8 cellular contexts compared by ENCODE assay signal in genomic region chr11:819943-820649, GRCh38. TPM values are rescaled to one million over a fixed set of nuclear protein-coding genes. Genes with fewer than 3 reads are reported as not detected.
A peak's percentile ranks its signal among the peaks of the same experiment; 100 is the strongest.
DNase-seq lines count a peak whose midpoint lies in the region; ATAC-seq and TF ChIP-seq lines count a peak whose summit lies in the region.

No MANE protein-coding gene starts in this region.

- H4K20me1 ChIP-seq in DND-41 (ENCODE audit: insufficient read depth, low read length), result peaks cover 32% of the 10 kb centered on the region

- peak overlapping the region; percentile 100 for H3K4me2 ChIP-seq in DND-41 (ENCODE audit: insufficient read depth, low read length)

- H2AFZ ChIP-seq in DND-41 (ENCODE audit: low read depth, low read length), result peak overlapping the region; percentile 58

- peak; percentile 74 for ATAC-seq in DND-41 (ENCODE audit: insufficient read depth, low read depth)
- ATAC-seq in GM21737 (IDR thresholded peaks at IDR 0.05; ENCODE audit: unreplicated experiment), result peak; percentile 51
- ATAC-seq in gastroesophageal sphincter, result peak; percentile 80

- H3K27ac ChIP-seq in DND-41 (ENCODE audit: low read length) (peak overlapping the region; percentile 76), KOPT-K1 (ENCODE audit: low read depth, low read length, poor library complexity, severe bottlenecking) (peak overlapping the region; percentile 70), SJSA1 (no peak overlapping the region), gastroesophageal sphincter (peak overlapping the region; percentile 75 to 100 (median 94)), suprapubic skin (peak overlapping the region; percentile 100)

- peaks cover 23% of the 10 kb centered on the region for H3K79me2 ChIP-seq in DND-41 (ENCODE audit: insufficient read depth, low read length)

- no peak for TF ChIP-seq EP300 in gastroesophageal sphincter (IDR thresholded peaks at IDR 0.05)
- no peak for TF ChIP-seq EP300 in suprapubic skin (IDR thresholded peaks at IDR 0.05)

- TF ChIP-seq CTCF in DND-41 (IDR thresholded peaks at IDR 0.05; ENCODE audit: borderline replicate concordance, extremely low read depth, low read length, poor library complexity, severe bottlenecking) (no peak), gastroesophageal sphincter (IDR thresholded peaks at IDR 0.05) (no peak), suprapubic skin (IDR thresholded peaks at IDR 0.05) (no peak)

- peak overlapping the region; percentile 92 for H3K9ac ChIP-seq in DND-41 (ENCODE audit: low read depth, low read length)

- TF ChIP-seq POLR2A in gastroesophageal sphincter (IDR thresholded peaks at IDR 0.05) (peak; percentile 23 to 37), suprapubic skin (IDR thresholded peaks at IDR 0.05) (peak in 1 of 2 donors; percentile 44)

- H3K9me3 ChIP-seq in DND-41 (ENCODE audit: insufficient read depth, low read length, severe bottlenecking), result no peaks in the 10 kb centered on the region
- H3K9me3 ChIP-seq in KOPT-K1 (ENCODE audit: insufficient read depth, low read length, poor library complexity, severe bottlenecking), result no peaks in the 10 kb centered on the region
- H3K9me3 ChIP-seq in SJSA1 (replicated peaks), result no peaks in the 10 kb centered on the region
- no peaks in the 10 kb centered on the region for H3K9me3 ChIP-seq in gastroesophageal sphincter
- no peaks in the 10 kb centered on the region for H3K9me3 ChIP-seq in suprapubic skin

- WGBS in gastroesophageal sphincter (ENCODE audit: low coverage in 1 of 2), 2 donors, result 0% methylated on average over 1 of the region's 47 CpGs; no CpG with 5 or more reads in 1 of the 2 donors
- WGBS in suprapubic skin, result no CpG with 5 or more reads among the region's 47 CpGs

- H3K36me3 ChIP-seq in DND-41 (ENCODE audit: insufficient read depth, low read length) (peaks cover 34% of the 10 kb centered on the region), KOPT-K1 (ENCODE audit: insufficient read depth, low read length) (peaks cover 26% of the 10 kb centered on the region; the same call in 1 of the 2 replicates), SJSA1 (no peaks in the 10 kb centered on the region), gastroesophageal sphincter (peaks cover 0 to 39% of the 10 kb centered on the region in 2 donors), suprapubic skin (peaks cover 32% of the 10 kb centered on the region)

- H3K27me3 ChIP-seq in DND-41 (ENCODE audit: insufficient read depth, low read length, poor library complexity) (no peaks in the 10 kb centered on the region), SJSA1 (replicated peaks) (no peaks in the 10 kb centered on the region), gastroesophageal sphincter (peaks cover 14% of the 10 kb centered on the region), suprapubic skin (no peaks in the 10 kb centered on the region)

- H3K4me1 ChIP-seq in DND-41 (ENCODE audit: insufficient read depth, low read length), result peaks cover 26% of the 10 kb centered on the region
- H3K4me1 ChIP-seq in SJSA1 (replicated peaks), result peaks cover 22% of the 10 kb centered on the region
- peaks cover 0 to 35% (median 18%) of the 10 kb centered on the region in 3 donors for H3K4me1 ChIP-seq in gastroesophageal sphincter
- peaks cover 43% of the 10 kb centered on the region for H3K4me1 ChIP-seq in suprapubic skin

- H3K4me3 ChIP-seq in DND-41 (ENCODE audit: low read depth in 1 of 2, low read length in 2 of 2), result peak overlapping the region; percentile 74 to 87
- peak overlapping the region; percentile 91 for H3K4me3 ChIP-seq in SJSA1
- peak overlapping the region; percentile 63 to 99 for H3K4me3 ChIP-seq in gastroesophageal sphincter
- H3K4me3 ChIP-seq in suprapubic skin, result peak overlapping the region; percentile 95

- peak; percentile 92 for DNase-seq in DND-41
- peak in 1 of 2 experiments; percentile 63 for DNase-seq in SJSA1 (ENCODE audit: low read depth in 1 of 2, low spot score in 2 of 2)
- DNase-seq in activated gamma-delta T cell treated with anti-CD3 and anti-CD28 coated beads, Interleukin-2, amount 50 U/mL, for 16 hours (ENCODE audit: low read depth), result peak; percentile 89
- peak; percentile 58 for DNase-seq in occipital lobe (lab: John Stamatoyannopoulos, UW)
- peak; percentile 95 for DNase-seq in suprapubic skin (ENCODE audit: low spot score in 2 of 2)

RNA-seq across cellular contexts. Expression of gene PNPLA2, which starts 1.4 kb away (rescaled TPM):
- total RNA-seq in SJSA1 (2014; rRNA removed; shearing (Covaris generic)), result 5.0 and 9.8 TPM in 2 replicates
- 10 to 100 TPM; 39.7 to 79.4 (median 58.9) TPM for total RNA-seq in gastroesophageal sphincter
- 5.3 TPM for total RNA-seq in occipital lobe
- 100 to 1,000 TPM in 1 of 4 donors, 10 to 100 TPM in 3; 74.9 to 117 (median 85.9) TPM for total RNA-seq in suprapubic skin

RNA-seq across cellular contexts. Expression of gene CRACR2B, which starts 7.6 kb away (rescaled TPM):
- total RNA-seq in SJSA1 (2014; rRNA removed; shearing (Covaris generic)), result not detected in 2 replicates
- total RNA-seq in gastroesophageal sphincter (10 to 100 TPM in 1 of 4 donors, 1 to 10 TPM in 3; 4.1 to 10.3 (median 6.4) TPM), occipital lobe (0.31 TPM), suprapubic skin (10 to 100 TPM; 14.0 to 35.5 (median 29.6) TPM)

RNA-seq across cellular contexts. Expression of gene RPLP2, which starts 10.3 kb away (rescaled TPM):
- total RNA-seq in SJSA1 (2014; rRNA removed; shearing (Covaris generic)), result 504 and 706 TPM in 2 replicates
- total RNA-seq in gastroesophageal sphincter (100 to 1,000 TPM; 165 to 880 (median 462) TPM), occipital lobe (227 TPM), suprapubic skin (1,000 to 10,000 TPM in 2 of 4 donors, 100 to 1,000 TPM in 2; 692 to 1,129 (median 991) TPM)

RNA-seq across cellular contexts. Expression of gene CD151, which starts 12.7 kb away (rescaled TPM):
- 123 and 179 TPM in 2 replicates for total RNA-seq in SJSA1 (2014; rRNA removed; shearing (Covaris generic))
- total RNA-seq in gastroesophageal sphincter (100 to 1,000 TPM; 277 to 794 (median 465) TPM), occipital lobe (44.1 TPM), suprapubic skin (100 to 1,000 TPM; 108 to 162 (median 150) TPM)

RNA-seq across cellular contexts. Expression of gene PIDD1, which starts 15.1 kb away (rescaled TPM):
- total RNA-seq in SJSA1 (2014; rRNA removed; shearing (Covaris generic)), result 2.1 and 2.4 TPM in 2 replicates
- total RNA-seq in gastroesophageal sphincter, result 10 to 100 TPM in 2 of 4 donors, 1 to 10 TPM in 2; 1.6 to 23.7 (median 9.0) TPM
- 5.1 TPM for total RNA-seq in occipital lobe
- 10 to 100 TPM; 14.1 to 71.9 (median 33.5) TPM for total RNA-seq in suprapubic skin
